In the genomic region with DNA sequence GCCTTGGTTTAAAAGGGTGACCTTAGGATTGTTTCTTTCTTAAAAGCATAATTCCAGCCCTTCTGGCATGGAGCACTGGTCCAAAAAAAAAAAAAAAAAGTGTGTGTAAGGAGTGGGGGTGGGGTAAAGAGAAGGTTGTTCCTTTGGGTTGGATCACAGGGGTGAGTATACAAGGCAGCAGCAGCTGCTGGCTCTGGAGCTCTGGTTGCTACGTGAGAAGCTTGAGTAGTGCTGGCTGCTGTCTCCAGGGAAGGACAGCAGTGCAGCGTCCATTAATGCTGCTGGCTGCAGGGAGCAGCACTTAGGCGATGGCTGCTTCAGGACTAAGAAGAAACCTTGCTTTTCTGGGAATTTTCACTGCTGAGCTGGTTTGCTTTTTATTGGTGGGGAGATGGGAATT, we compare ENCODE assay signal across 1 cellular context.
A peak's percentile ranks its signal among the peaks of the same experiment; 100 is the strongest.
TF ChIP-seq lines count a peak whose summit lies in the region.

No MANE protein-coding gene starts in this region.

TF ChIP-seq in GM12878, 131 proteins besides CTCF, POLR2A, EP300 and RAD21:
- no peak for TF ChIP-seq SRF (IDR thresholded peaks at IDR 0.05; ENCODE audit: low read depth in 2 of 2, low read length in 2 of 2)
- peak; percentile 45; the same call in 1 of the 2 replicates for TF ChIP-seq ZNF384 (IDR thresholded peaks at IDR 0.05; ENCODE audit: borderline replicate concordance, low read depth, low read length)
- TF ChIP-seq TCF12 (IDR thresholded peaks at IDR 0.05; ENCODE audit: low read depth, low read length): 0 out of 2 replicates have a peak, but pooled peaks have one; percentile 52
- no peak for TF ChIP-seq RFX5 (IDR thresholded peaks at IDR 0.05; ENCODE audit: low read depth, low read length)
- no peak for TF ChIP-seq STAT3 (IDR thresholded peaks at IDR 0.05; ENCODE audit: low read depth, low read length)
- TF ChIP-seq GATAD2B (conservative IDR thresholded peaks at IDR 0.05; ENCODE audit: low read depth): no peak
- TF ChIP-seq POLR2AphosphoS5 (IDR thresholded peaks at IDR 0.05; ENCODE audit: low read length): peak; percentile 57; the same call in 1 of the 2 replicates
- no peak for TF ChIP-seq SP1 (IDR thresholded peaks at IDR 0.05; ENCODE audit: low read depth, low read length)
- TF ChIP-seq, protein P1, sequence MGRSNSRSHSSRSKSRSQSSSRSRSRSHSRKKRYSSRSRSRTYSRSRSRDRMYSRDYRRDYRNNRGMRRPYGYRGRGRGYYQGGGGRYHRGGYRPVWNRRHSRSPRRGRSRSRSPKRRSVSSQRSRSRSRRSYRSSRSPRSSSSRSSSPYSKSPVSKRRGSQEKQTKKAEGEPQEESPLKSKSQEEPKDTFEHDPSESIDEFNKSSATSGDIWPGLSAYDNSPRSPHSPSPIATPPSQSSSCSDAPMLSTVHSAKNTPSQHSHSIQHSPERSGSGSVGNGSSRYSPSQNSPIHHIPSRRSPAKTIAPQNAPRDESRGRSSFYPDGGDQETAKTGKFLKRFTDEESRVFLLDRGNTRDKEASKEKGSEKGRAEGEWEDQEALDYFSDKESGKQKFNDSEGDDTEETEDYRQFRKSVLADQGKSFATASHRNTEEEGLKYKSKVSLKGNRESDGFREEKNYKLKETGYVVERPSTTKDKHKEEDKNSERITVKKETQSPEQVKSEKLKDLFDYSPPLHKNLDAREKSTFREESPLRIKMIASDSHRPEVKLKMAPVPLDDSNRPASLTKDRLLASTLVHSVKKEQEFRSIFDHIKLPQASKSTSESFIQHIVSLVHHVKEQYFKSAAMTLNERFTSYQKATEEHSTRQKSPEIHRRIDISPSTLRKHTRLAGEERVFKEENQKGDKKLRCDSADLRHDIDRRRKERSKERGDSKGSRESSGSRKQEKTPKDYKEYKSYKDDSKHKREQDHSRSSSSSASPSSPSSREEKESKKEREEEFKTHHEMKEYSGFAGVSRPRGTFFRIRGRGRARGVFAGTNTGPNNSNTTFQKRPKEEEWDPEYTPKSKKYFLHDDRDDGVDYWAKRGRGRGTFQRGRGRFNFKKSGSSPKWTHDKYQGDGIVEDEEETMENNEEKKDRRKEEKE (IDR thresholded peaks at IDR 0.05): no peak
- TF ChIP-seq MYC (IDR thresholded peaks at IDR 0.05; ENCODE audit: insufficient read depth, insufficient read length, insufficient replicate concordance, low read length, severe bottlenecking): no peak
- no peak for TF ChIP-seq HDGF (IDR thresholded peaks at IDR 0.05)
- no peak for TF ChIP-seq MYB (IDR thresholded peaks at IDR 0.05; ENCODE audit: borderline replicate concordance, low read depth, low read length)
- TF ChIP-seq ATF3 (IDR thresholded peaks at IDR 0.05; ENCODE audit: borderline replicate concordance, extremely low read depth, low read depth, low read length): no peak
- no peak for TF ChIP-seq ZNF622 (IDR thresholded peaks at IDR 0.05)
- no peak for TF ChIP-seq MEF2B (IDR thresholded peaks at IDR 0.05; ENCODE audit: partially characterized antibody, poor library complexity, severe bottlenecking)
- TF ChIP-seq, protein P2, sequence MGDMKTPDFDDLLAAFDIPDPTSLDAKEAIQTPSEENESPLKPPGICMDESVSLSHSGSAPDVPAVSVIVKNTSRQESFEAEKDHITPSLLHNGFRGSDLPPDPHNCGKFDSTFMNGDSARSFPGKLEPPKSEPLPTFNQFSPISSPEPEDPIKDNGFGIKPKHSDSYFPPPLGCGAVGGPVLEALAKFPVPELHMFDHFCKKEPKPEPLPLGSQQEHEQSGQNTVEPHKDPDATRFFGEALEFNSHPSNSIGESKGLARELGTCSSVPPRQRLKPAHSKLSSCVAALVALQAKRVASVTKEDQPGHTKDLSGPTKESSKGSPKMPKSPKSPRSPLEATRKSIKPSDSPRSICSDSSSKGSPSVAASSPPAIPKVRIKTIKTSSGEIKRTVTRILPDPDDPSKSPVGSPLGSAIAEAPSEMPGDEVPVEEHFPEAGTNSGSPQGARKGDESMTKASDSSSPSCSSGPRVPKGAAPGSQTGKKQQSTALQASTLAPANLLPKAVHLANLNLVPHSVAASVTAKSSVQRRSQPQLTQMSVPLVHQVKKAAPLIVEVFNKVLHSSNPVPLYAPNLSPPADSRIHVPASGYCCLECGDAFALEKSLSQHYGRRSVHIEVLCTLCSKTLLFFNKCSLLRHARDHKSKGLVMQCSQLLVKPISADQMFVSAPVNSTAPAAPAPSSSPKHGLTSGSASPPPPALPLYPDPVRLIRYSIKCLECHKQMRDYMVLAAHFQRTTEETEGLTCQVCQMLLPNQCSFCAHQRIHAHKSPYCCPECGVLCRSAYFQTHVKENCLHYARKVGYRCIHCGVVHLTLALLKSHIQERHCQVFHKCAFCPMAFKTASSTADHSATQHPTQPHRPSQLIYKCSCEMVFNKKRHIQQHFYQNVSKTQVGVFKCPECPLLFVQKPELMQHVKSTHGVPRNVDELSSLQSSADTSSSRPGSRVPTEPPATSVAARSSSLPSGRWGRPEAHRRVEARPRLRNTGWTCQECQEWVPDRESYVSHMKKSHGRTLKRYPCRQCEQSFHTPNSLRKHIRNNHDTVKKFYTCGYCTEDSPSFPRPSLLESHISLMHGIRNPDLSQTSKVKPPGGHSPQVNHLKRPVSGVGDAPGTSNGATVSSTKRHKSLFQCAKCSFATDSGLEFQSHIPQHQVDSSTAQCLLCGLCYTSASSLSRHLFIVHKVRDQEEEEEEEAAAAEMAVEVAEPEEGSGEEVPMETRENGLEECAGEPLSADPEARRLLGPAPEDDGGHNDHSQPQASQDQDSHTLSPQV (IDR thresholded peaks at IDR 0.05): no peak
- TF ChIP-seq NFXL1 (IDR thresholded peaks at IDR 0.05; ENCODE audit: borderline replicate concordance): no peak
- no peak for TF ChIP-seq EED (IDR thresholded peaks at IDR 0.05; ENCODE audit: low read depth)
- TF ChIP-seq BMI1 (IDR thresholded peaks at IDR 0.05; ENCODE audit: borderline replicate concordance): no peak
- no peak for TF ChIP-seq FOS (IDR thresholded peaks at IDR 0.05; ENCODE audit: borderline replicate concordance, extremely low read depth, insufficient read length)
- no peak for TF ChIP-seq ELK1 (IDR thresholded peaks at IDR 0.05; ENCODE audit: low read depth, low read length)
- TF ChIP-seq HDAC2 (IDR thresholded peaks at IDR 0.05): no peak
- no peak for TF ChIP-seq MAX (IDR thresholded peaks at IDR 0.05; ENCODE audit: low read depth, low read length)
- no peak for TF ChIP-seq PAX8 (IDR thresholded peaks at IDR 0.05)
- no peak for TF ChIP-seq RAD51 (IDR thresholded peaks at IDR 0.05)
- TF ChIP-seq CHD1 (IDR thresholded peaks at IDR 0.05; ENCODE audit: low read depth, low read length): no peak
- no peak for TF ChIP-seq STAT1 (conservative IDR thresholded peaks at IDR 0.05)
- no peak for TF ChIP-seq JUNB (IDR thresholded peaks at IDR 0.05)
- TF ChIP-seq YY1 (IDR thresholded peaks at IDR 0.05; ENCODE audit: low read depth, low read length): peak; percentile 86
- no peak for TF ChIP-seq NFIC (IDR thresholded peaks at IDR 0.05; ENCODE audit: low read depth, low read length)
